ENCODE assay signal across 10 cellular contexts in genomic region chr1:209673631-209674417, GRCh38. TPM values are rescaled to one million over a fixed set of nuclear protein-coding genes. Genes with fewer than 3 reads are reported as not detected.
DNase-seq lines count a peak whose midpoint lies in the region; ATAC-seq, FAIRE-seq and TF ChIP-seq lines count a peak whose summit lies in the region.
"Had no signal": no experiment of that assay in that cellular context is flagged by ENCODE, and none has a peak within 500 bp of the region (broad histone marks: within the 10 kb centered on the region; RNA-seq: fewer than 3 reads in every experiment).

No MANE protein-coding gene starts in this region.

- no peak overlapping the region for H2BK5ac ChIP-seq in mesendoderm (ENCODE audit: low read length)

- H3K4me3 ChIP-seq in GM12878 = no peak overlapping the region
- no peak overlapping the region for H3K4me3 ChIP-seq in mesendoderm (ENCODE audit: low read length)
- no peak overlapping the region for H3K4me3 ChIP-seq in SK-N-SH (ENCODE audit: low read depth in 2 of 2, low read length in 1 of 2)

- no peaks in the 10 kb centered on the region for H3K36me3 Mint-ChIP-seq in IgD-negative memory B cell

- TF ChIP-seq EP300 in GM12878 (IDR thresholded peaks at IDR 0.05; ENCODE audit: borderline replicate concordance in 1 of 2, control insufficient read depth in 1 of 2, low read depth in 2 of 2, low read length in 2 of 2) = no peak
- no peak for TF ChIP-seq EP300 in SK-N-SH (IDR thresholded peaks at IDR 0.05; ENCODE audit: borderline replicate concordance in 1 of 2, low read depth in 1 of 2, low read length in 1 of 2)

- H3K79me2 ChIP-seq in GM12878 (ENCODE audit: control insufficient read depth, insufficient read depth, low read length) (no peaks in the 10 kb centered on the region), mesendoderm (ENCODE audit: control insufficient read depth, insufficient read depth, low read length) (no peaks in the 10 kb centered on the region), SK-N-SH (ENCODE audit: insufficient read depth) (no peaks in the 10 kb centered on the region)

- H3K4ac ChIP-seq in mesendoderm (ENCODE audit: low read depth, low read length) = no peak overlapping the region

- TF ChIP-seq RAD21 in GM12878 (IDR thresholded peaks at IDR 0.05; ENCODE audit: insufficient read depth, low read depth, low read length) (no peak), SK-N-SH (IDR thresholded peaks at IDR 0.05; ENCODE audit: low read length) (no peak)

- no peaks in the 10 kb centered on the region for H3K79me1 ChIP-seq in mesendoderm (ENCODE audit: low read length)

- no peaks in the 10 kb centered on the region for H3F3A ChIP-seq in SK-N-SH (replicated peaks; ENCODE audit: insufficient read depth)

- no peak overlapping the region for H3K56ac ChIP-seq in mesendoderm (ENCODE audit: low read length)

- H2BK120ac ChIP-seq in mesendoderm (ENCODE audit: low read depth, low read length) = no peak overlapping the region

- TF ChIP-seq CTCF in AG09319 (IDR thresholded peaks at IDR 0.05; ENCODE audit: low read depth, low read length) (no peak), GM12878 (IDR thresholded peaks at IDR 0.05 in 2 of 3, conservative IDR thresholded peaks at IDR 0.05 in 1 of 3; ENCODE audit: control insufficient read depth in 2 of 3, extremely low read depth in 1 of 3, insufficient read depth in 1 of 3, low read depth in 3 of 3, low read length in 3 of 3) (no peak), SK-N-SH (IDR thresholded peaks at IDR 0.05) (no peak), foreskin keratinocyte (conservative IDR thresholded peaks at IDR 0.05) (no peak)

- H2AFZ ChIP-seq in GM12878 (ENCODE audit: control insufficient read depth, low read depth, low read length) (no peak overlapping the region), SK-N-SH (ENCODE audit: low read depth) (no peak overlapping the region; the same call in 1 of the 2 replicates)

- intact Hi-C loops in GM12878 (cut with micrococcal nuclease; ENCODE audit: unreplicated experiment) = loop anchor here (2.0 to 10.0 kb wide), 2 partner anchors 19 to 1849 kb away; no protein-coding TSS in a partner anchor

- RAD21 ChIA-PET in GM12878 (lab: Charles Lee; ENCODE audit: unreplicated experiment) = interaction anchor here (0.7 to 7.1 kb wide), 20 partner anchors 9 to 142 kb away, joined by 3 to 195 read pairs (median 5); partner anchors contain the start of genes LAMB3 and TRAF3IP3

- ATAC-seq in GM12878 (no peak), foreskin keratinocyte (no peak), GM18907 (IDR thresholded peaks at IDR 0.05; ENCODE audit: unreplicated experiment) (no peak)

- no peak overlapping the region for H4K5ac ChIP-seq in mesendoderm (ENCODE audit: low read length)

- SMC1A ChIA-PET in GM12878 (lab: Charles Lee; ENCODE audit: uncharacterized antibody, unreplicated experiment) = interaction anchor here (0.7 to 10.1 kb wide), 20 partner anchors 9 to 1011 kb away, joined by 3 to 261 read pairs (median 4); partner anchors contain the start of gene LAMB3

- BruUV-seq in GM12878 (replicated peaks; lab: Mats Ljungman, UMichigan) = TSS peak; percentile 89

- H2BK15ac ChIP-seq in mesendoderm (replicated peaks; ENCODE audit: low read depth) = no peak overlapping the region

- TF ChIP-seq POLR2A in GM12878 (IDR thresholded peaks at IDR 0.05; ENCODE audit: low read depth, low read length) = no peak
- no peak for TF ChIP-seq POLR2A in H54 (IDR thresholded peaks at IDR 0.05; ENCODE audit: low read depth, low read length)

- H3K9ac ChIP-seq in GM12878 (ENCODE audit: control insufficient read depth, insufficient read depth, low read length) (no peak overlapping the region), mesendoderm (ENCODE audit: low read length) (no peak overlapping the region), SK-N-SH (no peak overlapping the region)

- H3K27me3 ChIP-seq in GM12878 (replicated peaks in 1 of 2; ENCODE audit: control insufficient read depth in 2 of 2, insufficient read depth in 2 of 2, low read length in 1 of 2) = peaks cover 0 to 3% of the 10 kb centered on the region in 2 experiments; a peak in 3 of 4 replicates
- H3K27me3 ChIP-seq in mesendoderm (ENCODE audit: insufficient read depth, low read length, poor library complexity) = peaks cover 38% of the 10 kb centered on the region
- no peaks in the 10 kb centered on the region for H3K27me3 ChIP-seq in SK-N-SH (ENCODE audit: insufficient read depth)
- no peaks in the 10 kb centered on the region for H3K27me3 ChIP-seq in foreskin keratinocyte

- no peak overlapping the region for H2AK5ac ChIP-seq in mesendoderm (ENCODE audit: low read length)

- peaks cover 18% of the 10 kb centered on the region for H3K4me1 ChIP-seq in GM12878 (ENCODE audit: control insufficient read depth, insufficient read depth, low read length)
- no peaks in the 10 kb centered on the region for H3K4me1 ChIP-seq in mesendoderm (ENCODE audit: control insufficient read depth, low read depth, low read length)
- peaks cover 11 to 13% of the 10 kb centered on the region in 2 experiments; a peak in 3 of 4 replicates for H3K4me1 ChIP-seq in SK-N-SH (ENCODE audit: control insufficient read depth in 1 of 2, insufficient read depth in 2 of 2, low read depth in 1 of 2, low read length in 1 of 2)
- H3K4me1 ChIP-seq in foreskin keratinocyte = peaks cover 25% of the 10 kb centered on the region

- FAIRE-seq in GM12878 (lab: Jason Lieb, UNC) (no peak), H54 (lab: Jason Lieb, UNC) (no peak)

- H3K4me1 Mint-ChIP-seq in IgD-negative memory B cell = peaks cover 19 to 27% (median 19%) of the 10 kb centered on the region in 3 donors

- 83% methylated on average over 7 of the region's 7 CpGs for WGBS in GM12878 (ENCODE audit: insufficient coverage, insufficient replicate concordance, low lambda C conversion rate, missing lambda C conversion rate)
- no CpG with 5 or more reads among the region's 7 CpGs for WGBS in mesendoderm (ENCODE audit: extremely low coverage, insufficient coverage, low lambda C conversion rate)
- 91% methylated on average over 7 of the region's 7 CpGs for WGBS in SK-N-SH (ENCODE audit: low lambda C conversion rate)

- H4K8ac ChIP-seq in mesendoderm (ENCODE audit: low read depth, low read length) = no peak overlapping the region

- H3K9me3 Mint-ChIP-seq in IgD-negative memory B cell = no peaks in the 10 kb centered on the region

- no peaks in the 10 kb centered on the region; the same call in 1 of the 2 replicates for H4K20me1 ChIP-seq in GM12878 (ENCODE audit: control insufficient read depth, insufficient read depth)
- H4K20me1 ChIP-seq in SK-N-SH (ENCODE audit: insufficient read depth) = no peaks in the 10 kb centered on the region

- H3K36me3 ChIP-seq in GM12878 (ENCODE audit: control insufficient read depth in 2 of 2, insufficient read depth in 2 of 2, low read length in 1 of 2) = no peaks in the 10 kb centered on the region
- H3K36me3 ChIP-seq in mesendoderm (ENCODE audit: control insufficient read depth, insufficient read depth, low read length) = no peaks in the 10 kb centered on the region
- no peaks in the 10 kb centered on the region for H3K36me3 ChIP-seq in SK-N-SH (replicated peaks in 1 of 2; ENCODE audit: control insufficient read depth in 1 of 2, insufficient read depth in 2 of 2, low read length in 1 of 2)

- POLR2A ChIA-PET in GM12878 (lab: Charles Lee) = interaction anchor here (0.5 to 6.2 kb wide), 11 partner anchors 9 to 82 kb away, joined by 3 to 95 read pairs (median 6); partner anchors contain the start of genes LAMB3 and TRAF3IP3
- POLR2A ChIA-PET in SK-N-SH (lab: Yijun Ruan, JAX) = no interaction called here

- H3K9me3 ChIP-seq in GM12878 (replicated peaks; ENCODE audit: control insufficient read depth, insufficient read depth, low read length) (no peaks in the 10 kb centered on the region), SK-N-SH (no peaks in the 10 kb centered on the region)

- H3K27ac ChIP-seq in GM12878 (ENCODE audit: control insufficient read depth, insufficient read depth) (no peak overlapping the region), mesendoderm (ENCODE audit: low read depth, low read length) (no peak overlapping the region), SK-N-SH (ENCODE audit: low read depth in 2 of 2, low read length in 1 of 2) (no peak overlapping the region), foreskin keratinocyte (no peak overlapping the region)

- H3K18ac ChIP-seq in mesendoderm (ENCODE audit: low read length) = no peak overlapping the region

- peak; percentile 46 for DNase-seq in AG09319 (ENCODE audit: extremely low read depth, low read depth)
- DNase-seq in GM12878 (ENCODE audit: low read depth, low spot score) = no peak
- DNase-seq in mesendoderm = peak; percentile 21
- DNase-seq in SK-N-SH = no peak
- no peak for DNase-seq in H54 (ENCODE audit: insufficient read length, low spot score)
- DNase-seq in foreskin keratinocyte = no peak
- DNase-seq: COR-L47, NCI-H446 treated with DMSO at 0.1 percent for 48 hours had no signal

- CTCF ChIA-PET in GM12878 (lab: Yijun Ruan, JAX) = interaction anchor here (0.9 to 6.0 kb wide), 20 partner anchors 9 to 150 kb away, joined by 3 to 58 read pairs (median 4); partner anchors contain the start of gene LAMB3
- CTCF ChIA-PET in SK-N-SH (lab: Yijun Ruan, JAX) = interaction anchor here (0.9 to 5.9 kb wide), 5 partner anchors 9 to 97 kb away, joined by 3 to 34 read pairs (median 3); partner anchors contain the start of gene CAMK1G

- H3K9me2 ChIP-seq in SK-N-SH = no peaks in the 10 kb centered on the region

- H3K23ac ChIP-seq in mesendoderm (ENCODE audit: low read length) = no peak overlapping the region

- peak overlapping the region; percentile 52 to 80 (median 80) for H3K27ac Mint-ChIP-seq in IgD-negative memory B cell

- peaks cover 25% of the 10 kb centered on the region for H3K27me3 Mint-ChIP-seq in IgD-negative memory B cell

- H3K4me3 Mint-ChIP-seq in IgD-negative memory B cell = peak overlapping the region; percentile 23 to 88 (median 44)

- H3K4me2 ChIP-seq in GM12878 (ENCODE audit: control insufficient read depth, insufficient read depth) (peak overlapping the region; percentile 12; the same call in 1 of the 2 replicates), mesendoderm (ENCODE audit: low read length) (no peak overlapping the region), SK-N-SH (no peak overlapping the region; the same call in 1 of the 2 replicates)

- in situ Hi-C loops in GM12878 (cut with MboI) = no loop called here

RNA-seq across cellular contexts. Expression of gene G0S2, which starts 1.4 kb away (rescaled TPM):
- polyA plus RNA-seq in IgD-negative memory B cell (0.38 TPM), GM12878 (2011; rRNA removed) (0.13 and 0.26 TPM in 2 replicates), GM12878 (2014; fragmentation: Illumina TruSeq; extraction: Trizol) (0.13 TPM in 1 of 2 replicates, not detected in the other), GM12878 (2014; fragmentation: Nextera tagmentation; extraction: Ambion mirVana) (under 1 TPM; 0.07 to 0.08 TPM), GM12878 (2014; rRNA removed) (0.26 TPM in 1 of 2 replicates, not detected in the other), GM12878 (2016; fragmentation: Nextera tagmentation; extraction: Ambion mirVana) (under 1 TPM; 0.20 to 0.48 TPM), SK-N-SH (2012; rRNA removed) (32.5 and 43.2 TPM in 2 replicates), foreskin keratinocyte (22.5 and 29.7 TPM in 2 replicates)
- total RNA-seq in GM12878 (2013; cell fraction: nucleolus; rRNA removed) = 0.69 TPM in 1 of 2 replicates, not detected in the other
- total RNA-seq in GM12878 (2014; rRNA removed) (0.22 and 0.34 TPM in 2 replicates), GM12878 (2014; rRNA removed; fragmentation: Illumina TruSeq; extraction: Trizol) (0.18 TPM in 1 of 2 replicates, not detected in the other), GM12878 (2021) (0.24 and 0.51 TPM in 2 replicates), foreskin keratinocyte (19.7 and 24.0 TPM in 2 replicates)
- not detected for polyA plus RNA-seq in GM12878 (2011; ENCODE audit: low read depth)
- 0.31 and 0.32 TPM in 2 replicates for polyA plus RNA-seq in GM12878 (2011; cell fraction: cytosol; rRNA removed)
- polyA plus RNA-seq in GM12878 (2011; cell fraction: nucleus; rRNA removed) = 0.18 TPM in 1 of 2 replicates, not detected in the other
- 1.2 and 3.6 TPM in 2 replicates for polyA plus RNA-seq in GM12878 (2012)
- polyA minus RNA-seq in GM12878 (2011; rRNA and poly(A)+ RNA removed) = not detected in 2 replicates
- not detected in 2 replicates for polyA minus RNA-seq in GM12878 (2011; cell fraction: cytosol; rRNA and poly(A)+ RNA removed)
- polyA minus RNA-seq in GM12878 (2011; cell fraction: nucleus; rRNA and poly(A)+ RNA removed) = not detected in 2 replicates
- 0.44 TPM for polyA plus RNA-seq in mesendoderm (2013, experiment 1 of 2)
- 0.36 TPM for polyA plus RNA-seq in mesendoderm (2013, experiment 2 of 2)
- 34.0 and 38.5 TPM in 2 replicates for polyA plus RNA-seq in SK-N-SH (2012; cell fraction: cytosol; rRNA removed)
- 12.1 and 24.4 TPM in 2 replicates for polyA plus RNA-seq in SK-N-SH (2012; cell fraction: nucleus; rRNA removed)

RNA-seq across cellular contexts. Expression of gene LAMB3, which starts 21.6 kb away (rescaled TPM):
- not detected for polyA plus RNA-seq in IgD-negative memory B cell
- 1.8 and 2.5 TPM in 2 replicates for total RNA-seq in GM12878 (2013; cell fraction: nucleolus; rRNA removed)
- total RNA-seq in GM12878 (2014; rRNA removed) = 0.11 and 1.2 TPM in 2 replicates
- total RNA-seq in GM12878 (2014; rRNA removed; fragmentation: Illumina TruSeq; extraction: Trizol) = 0.09 TPM in 2 replicates
- total RNA-seq in GM12878 (2021) = 0.31 and 0.64 TPM in 2 replicates
- polyA plus RNA-seq in GM12878 (2011; ENCODE audit: low read depth) = 0.14 TPM
- polyA plus RNA-seq in GM12878 (2011; rRNA removed) = 0.92 and 1.8 TPM in 2 replicates
- polyA plus RNA-seq in GM12878 (2011; cell fraction: cytosol; rRNA removed) = 2.2 and 2.6 TPM in 2 replicates
- polyA plus RNA-seq in GM12878 (2011; cell fraction: nucleus; rRNA removed) = 2.1 and 4.1 TPM in 2 replicates
- polyA plus RNA-seq in GM12878 (2012) = 0.44 and 0.65 TPM in 2 replicates
- 0.04 TPM in 1 of 2 replicates, not detected in the other for polyA plus RNA-seq in GM12878 (2014; fragmentation: Illumina TruSeq; extraction: Trizol)
- under 1 TPM in 1 of 2 experiments, not detected in 1; 0.04 TPM for polyA plus RNA-seq in GM12878 (2014; fragmentation: Nextera tagmentation; extraction: Ambion mirVana)
- 0.10 and 0.25 TPM in 2 replicates for polyA plus RNA-seq in GM12878 (2014; rRNA removed)
- polyA plus RNA-seq in GM12878 (2016; fragmentation: Nextera tagmentation; extraction: Ambion mirVana) = under 1 TPM; 0.10 to 0.19 TPM
- 1.6 and 2.9 TPM in 2 replicates for polyA minus RNA-seq in GM12878 (2011; rRNA and poly(A)+ RNA removed)
- 2.3 and 2.5 TPM in 2 replicates for polyA minus RNA-seq in GM12878 (2011; cell fraction: cytosol; rRNA and poly(A)+ RNA removed)
- polyA minus RNA-seq in GM12878 (2011; cell fraction: nucleus; rRNA and poly(A)+ RNA removed) = 2.1 and 2.7 TPM in 2 replicates
- 0.79 TPM for polyA plus RNA-seq in mesendoderm (2013, experiment 1 of 2)
- 0.73 TPM for polyA plus RNA-seq in mesendoderm (2013, experiment 2 of 2)
- 14.1 and 18.0 TPM in 2 replicates for polyA plus RNA-seq in SK-N-SH (2012; rRNA removed)
- 7.1 and 13.4 TPM in 2 replicates for polyA plus RNA-seq in SK-N-SH (2012; cell fraction: cytosol; rRNA removed)
- polyA plus RNA-seq in SK-N-SH (2012; cell fraction: nucleus; rRNA removed) = 24.8 and 31.3 TPM in 2 replicates
- 1,286 and 1,603 TPM in 2 replicates for total RNA-seq in foreskin keratinocyte
- polyA plus RNA-seq in foreskin keratinocyte = 823 and 1,080 TPM in 2 replicates

RNA-seq across cellular contexts. Expression of gene HSD11B1, which starts 30.8 kb away (rescaled TPM):
- polyA plus RNA-seq in IgD-negative memory B cell (not detected), GM12878 (2011; rRNA removed) (0.10 and 0.15 TPM in 2 replicates), GM12878 (2014; fragmentation: Illumina TruSeq; extraction: Trizol) (not detected in 2 replicates), GM12878 (2014; fragmentation: Nextera tagmentation; extraction: Ambion mirVana) (under 1 TPM; 0.04 to 0.27 TPM), GM12878 (2014; rRNA removed) (0.05 TPM in 1 of 2 replicates, not detected in the other), GM12878 (2016; fragmentation: Nextera tagmentation; extraction: Ambion mirVana) (not detected), SK-N-SH (2012; rRNA removed) (0.23 and 0.37 TPM in 2 replicates), foreskin keratinocyte (0.29 and 0.54 TPM in 2 replicates)
- not detected in 2 replicates for total RNA-seq in GM12878 (2013; cell fraction: nucleolus; rRNA removed)
- total RNA-seq in GM12878 (2014; rRNA removed) (not detected in 2 replicates), GM12878 (2014; rRNA removed; fragmentation: Illumina TruSeq; extraction: Trizol) (not detected in 2 replicates), GM12878 (2021) (not detected in 2 replicates), foreskin keratinocyte (0.56 and 0.61 TPM in 2 replicates)
- polyA plus RNA-seq in GM12878 (2011; ENCODE audit: low read depth) = not detected
- polyA plus RNA-seq in GM12878 (2011; cell fraction: cytosol; rRNA removed) = 0.07 TPM in 1 of 2 replicates, not detected in the other
- 0.13 TPM in 1 of 2 replicates, not detected in the other for polyA plus RNA-seq in GM12878 (2011; cell fraction: nucleus; rRNA removed)
- polyA plus RNA-seq in GM12878 (2012) = not detected in 2 replicates
- polyA minus RNA-seq in GM12878 (2011; rRNA and poly(A)+ RNA removed) = 0.26 TPM in 1 of 2 replicates, not detected in the other
- polyA minus RNA-seq in GM12878 (2011; cell fraction: cytosol; rRNA and poly(A)+ RNA removed) = not detected in 2 replicates
- polyA minus RNA-seq in GM12878 (2011; cell fraction: nucleus; rRNA and poly(A)+ RNA removed) = not detected in 2 replicates
- not detected for polyA plus RNA-seq in mesendoderm (2013, experiment 1 of 2)
- not detected for polyA plus RNA-seq in mesendoderm (2013, experiment 2 of 2)
- 0.24 and 0.26 TPM in 2 replicates for polyA plus RNA-seq in SK-N-SH (2012; cell fraction: cytosol; rRNA removed)
- 0.08 and 0.14 TPM in 2 replicates for polyA plus RNA-seq in SK-N-SH (2012; cell fraction: nucleus; rRNA removed)

Comparison
In these comparisons a context has a peak if more than half of its experiments do, and no peak if none do; other contexts are left out.
1. DNase-seq: peak in AG09319 (single experiment) and mesendoderm (single experiment); none in GM12878 (single experiment), SK-N-SH (single experiment), H54 (single experiment) and foreskin keratinocyte (0 of 2).
2. RNA of gene LAMB3, which starts 21.6 kb away (polyA plus RNA-seq): 823 to 1,080 TPM in foreskin keratinocyte; 7.1 to 31.3 TPM in SK-N-SH, 0.04 to 4.1 TPM in GM12878 and not detected in IgD-negative memory B cell (single experiment); every median in the first group is over 10 times any median in the second.